23 cellular contexts compared by ENCODE assay signal in the genomic region with DNA sequence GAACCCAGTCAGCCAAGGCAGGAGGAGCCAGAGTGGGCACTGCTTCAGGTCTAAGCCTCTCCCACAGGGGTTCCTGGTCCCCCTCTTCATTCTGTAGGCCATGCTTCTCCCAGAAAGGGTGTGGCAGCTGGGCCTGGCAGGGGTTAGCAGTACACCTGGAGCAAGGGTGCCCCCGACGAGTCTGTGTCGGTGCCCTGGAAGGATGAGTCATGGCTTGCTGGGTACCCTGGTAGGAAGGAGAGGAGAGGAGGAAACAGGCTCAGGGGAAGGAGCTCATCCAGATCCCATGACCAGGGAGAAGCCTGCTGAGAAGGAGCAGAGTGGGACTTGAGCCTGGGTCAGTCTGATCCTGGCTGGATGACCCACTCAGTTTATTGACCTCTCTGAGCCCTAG. TPM values are rescaled to one million over a fixed set of nuclear protein-coding genes. Genes with fewer than 3 reads are reported as not detected.
A peak's percentile ranks its signal among the peaks of the same experiment; 100 is the strongest.
DNase-seq lines count a peak whose midpoint lies in the region; ATAC-seq and TF ChIP-seq lines count a peak whose summit lies in the region.
"Had no signal": no experiment of that assay in that cellular context is flagged by ENCODE, and none has a peak within 500 bp of the region (broad histone marks: within the 10 kb centered on the region; RNA-seq: fewer than 3 reads in every experiment).

No MANE protein-coding gene starts in this region.

- H3K36me3 Mint-ChIP-seq in GM23338 (ENCODE audit: low read depth) (peaks cover 50% of the 10 kb centered on the region), T-helper 17 cell (ENCODE audit: low read depth) (peaks cover 5% of the 10 kb centered on the region)

- POLR2A ChIA-PET in AG04450 (lab: Yijun Ruan, JAX) = interaction anchor here (0.7 kb wide), 1 partner anchor 205 kb away, joined by 3 read pairs; the partner anchor contains the start of gene SLC9A1
- POLR2A ChIA-PET in GM10248 (lab: Yijun Ruan, JAX) = interaction anchor here (0.6 kb wide), 1 partner anchor 526 kb away, joined by 4 read pairs; no protein-coding TSS in a partner anchor

- H3K27ac ChIP-seq in AG04450 (ENCODE audit: low read depth, low read length) (peak overlapping the region; percentile 2), GM23338 (ENCODE audit: low read depth) (no peak overlapping the region)
- H3K27ac ChIP-seq: epithelial cell of prostate, lower lobe of right lung, tibial artery had no signal

- no peak overlapping the region for H3K4me2 ChIP-seq in GM23338

- no peaks in the 10 kb centered on the region for H3K79me2 ChIP-seq in GM23338 (replicated peaks; ENCODE audit: insufficient read depth)

- CTCF ChIA-PET in AG04450 (lab: Charles Lee) (no interaction called here), GM10248 (lab: Yijun Ruan, JAX) (interaction anchor here (0.8 to 1.1 kb wide), 3 partner anchors 9 to 152 kb away, joined by 3 read pairs; no protein-coding TSS in a partner anchor)

- no peaks in the 10 kb centered on the region for H3K4me1 ChIP-seq in GM23338 (ENCODE audit: insufficient read depth)
- H3K4me1 ChIP-seq: lower lobe of right lung, tibial artery had no signal

- H3K9me2 ChIP-seq in GM23338 (ENCODE audit: insufficient read depth) = no peaks in the 10 kb centered on the region

- no peak for TF ChIP-seq CTCF in AG04450 (IDR thresholded peaks at IDR 0.05; ENCODE audit: low read depth, low read length)
- TF ChIP-seq CTCF in GM23338 (conservative IDR thresholded peaks at IDR 0.05; ENCODE audit: low read depth in 2 of 2) = no peak
- TF ChIP-seq CTCF in omental fat pad (IDR thresholded peaks at IDR 0.05) = no peak
- TF ChIP-seq CTCF in GM10248 (IDR thresholded peaks at IDR 0.05; ENCODE audit: control extremely low read depth, extremely low read depth, low read depth, missing control alignments) = no peak

- no peak overlapping the region for H3K4me3 Mint-ChIP-seq in GM23338
- H3K4me3 Mint-ChIP-seq in T-helper 17 cell = no peak overlapping the region
- H3K4me3 Mint-ChIP-seq: activated CD4-positive, alpha-beta T cell treated with anti-CD3 and anti-CD28 coated beads, Interleukin-2, amount 10 ng/mL, durations not matched to agents 24 days and 14 days; activated naive CD8-positive, alpha-beta T cell treated with anti-CD3 and anti-CD28 coated beads, Interleukin-2, amount 50 U/mL, for 24 hours; brain; CD4-positive, alpha-beta T cell; stimulated activated effector memory CD8-positive, alpha-beta T cell treated with anti-CD3 and anti-CD28 coated beads, Interleukin-12 subunit alpha, Interleukin-12 subunit beta, amount 100 ng/mL, for 72 hours had no signal

- H3K27me3 Mint-ChIP-seq in GM23338 (ENCODE audit: insufficient read depth, low read depth, poor library complexity) (peaks cover 10% of the 10 kb centered on the region), T-helper 17 cell (no peaks in the 10 kb centered on the region)
- H3K27me3 Mint-ChIP-seq: activated CD4-positive, alpha-beta T cell treated with anti-CD3 and anti-CD28 coated beads, Interleukin-2, amount 10 ng/mL, durations not matched to agents 24 days and 14 days; activated naive CD8-positive, alpha-beta T cell treated with anti-CD3 and anti-CD28 coated beads, Interleukin-2, amount 50 U/mL, for 24 hours; CD4-positive, alpha-beta T cell had no signal

- H3K9me3 ChIP-seq in AG04450 (ENCODE audit: control insufficient read depth, insufficient read depth, low read length) (peaks cover 5% of the 10 kb centered on the region; the same call in 1 of the 2 replicates), T-helper 17 cell (ENCODE audit: control insufficient read depth, low read length, poor library complexity, severe bottlenecking) (no peaks in the 10 kb centered on the region)
- H3K9me3 ChIP-seq: lower lobe of right lung, tibial artery had no signal

- peaks cover 5% of the 10 kb centered on the region; the same call in 1 of the 2 replicates for H4K20me1 ChIP-seq in GM23338 (replicated peaks; ENCODE audit: insufficient read depth)

- H3K27me3 ChIP-seq in AG04450 (ENCODE audit: control insufficient read depth, insufficient read depth, low read length) = no peaks in the 10 kb centered on the region
- H3K27me3 ChIP-seq in GM23338 (ENCODE audit: insufficient read depth) = no peaks in the 10 kb centered on the region

- H3F3A ChIP-seq in GM23338 (replicated peaks; ENCODE audit: low read depth) = peaks cover 17% of the 10 kb centered on the region

- peaks cover 10% of the 10 kb centered on the region; the same call in 1 of the 2 replicates for H3K36me3 ChIP-seq in GM23338 (ENCODE audit: insufficient read depth)

- H3K9me3 Mint-ChIP-seq in GM23338 = no peaks in the 10 kb centered on the region
- H3K9me3 Mint-ChIP-seq: activated CD4-positive, alpha-beta T cell treated with anti-CD3 and anti-CD28 coated beads, Interleukin-2, amount 10 ng/mL, durations not matched to agents 24 days and 14 days; activated naive CD8-positive, alpha-beta T cell treated with anti-CD3 and anti-CD28 coated beads, Interleukin-2, amount 50 U/mL, for 24 hours; brain; CD4-positive, alpha-beta T cell; stimulated activated effector memory CD8-positive, alpha-beta T cell treated with anti-CD3 and anti-CD28 coated beads, Interleukin-12 subunit alpha, Interleukin-12 subunit beta, amount 100 ng/mL, for 72 hours had no signal

- H3K4me1 Mint-ChIP-seq in GM23338 (no peaks in the 10 kb centered on the region), T-helper 17 cell (peaks cover 3% of the 10 kb centered on the region)
- H3K4me1 Mint-ChIP-seq: activated CD4-positive, alpha-beta T cell treated with anti-CD3 and anti-CD28 coated beads, Interleukin-2, amount 10 ng/mL, durations not matched to agents 24 days and 14 days; activated naive CD8-positive, alpha-beta T cell treated with anti-CD3 and anti-CD28 coated beads, Interleukin-2, amount 50 U/mL, for 24 hours; brain; stimulated activated effector memory CD8-positive, alpha-beta T cell treated with anti-CD3 and anti-CD28 coated beads, Interleukin-12 subunit alpha, Interleukin-12 subunit beta, amount 100 ng/mL, for 72 hours had no signal

- intact Hi-C loops in left ventricle myocardium superior (cut with micrococcal nuclease) = no loop called here

- ATAC-seq in GM23338 = no peak
- no peak for ATAC-seq in T-helper 17 cell
- ATAC-seq in left ventricle myocardium superior = peak; percentile 3
- ATAC-seq in omental fat pad (ENCODE audit: low FRiP score) = no peak
- ATAC-seq: stimulated activated effector memory CD8-positive, alpha-beta T cell treated with anti-CD3 and anti-CD28 coated beads, Interleukin-12 subunit alpha, Interleukin-12 subunit beta, amount 100 ng/mL, for 72 hours had no signal

- H3K27ac Mint-ChIP-seq in GM23338 = no peak overlapping the region
- peak overlapping the region; percentile 66 for H3K27ac Mint-ChIP-seq in T-helper 17 cell
- H3K27ac Mint-ChIP-seq: activated CD4-positive, alpha-beta T cell treated with anti-CD3 and anti-CD28 coated beads, Interleukin-2, amount 10 ng/mL, durations not matched to agents 24 days and 14 days; activated naive CD8-positive, alpha-beta T cell treated with anti-CD3 and anti-CD28 coated beads, Interleukin-2, amount 50 U/mL, for 24 hours; CD4-positive, alpha-beta T cell; stimulated activated effector memory CD8-positive, alpha-beta T cell treated with anti-CD3 and anti-CD28 coated beads, Interleukin-12 subunit alpha, Interleukin-12 subunit beta, amount 100 ng/mL, for 72 hours had no signal

- H2AFZ ChIP-seq in GM23338 = no peak overlapping the region

- H3K4me3 ChIP-seq in AG04450 (ENCODE audit: low read depth, low read length) (no peak overlapping the region), GM23338 (no peak overlapping the region)
- H3K4me3 ChIP-seq: lower lobe of right lung, tibial artery had no signal

- DNase-seq in AG04450 (ENCODE audit: low read depth, low spot score) (no peak), GM23338 (ENCODE audit: low spot score) (no peak), T-helper 17 cell (no peak), left ventricle myocardium superior (no peak), omental fat pad (ENCODE audit: low spot score) (no peak), GM10248 (ENCODE audit: extremely low spot score) (no peak), DMS 273 (lab: John Stamatoyannopoulos, UW; ENCODE audit: unreplicated experiment) (no peak), NOMO-1 treated with DMSO at 0.1 percent for 48 hours (lab: John Stamatoyannopoulos, UW; ENCODE audit: unreplicated experiment) (no peak)
- DNase-seq: activated CD4-positive, alpha-beta T cell treated with anti-CD3 and anti-CD28 coated beads, Interleukin-2, amount 10 ng/mL, durations not matched to agents 24 days and 14 days; activated naive CD8-positive, alpha-beta T cell treated with anti-CD3 and anti-CD28 coated beads, Interleukin-2, amount 50 U/mL, for 24 hours; CD4-positive, alpha-beta T cell; DMS79 treated with DMSO at 0.1 percent for 48 hours; hippocampal formation; lower lobe of right lung; NCI-H2107; NCI-H524; retina; T-helper 1 cell; tibial artery had no signal

RNA-seq across cellular contexts. Expression of gene KDF1, which starts 10.3 kb away (rescaled TPM):
- polyA plus RNA-seq in AG04450 (2011; rRNA removed) = 0.06 TPM in 1 of 2 replicates, not detected in the other
- polyA minus RNA-seq in AG04450 (2011; rRNA and poly(A)+ RNA removed) = not detected in 2 replicates
- 18.0 and 21.1 TPM in 2 replicates for total RNA-seq in GM23338 (2014; rRNA removed; shearing (Covaris generic))
- polyA plus RNA-seq in GM23338 (2016; fragmentation: Nextera tagmentation; extraction: Ambion mirVana) = 13.6 and 17.4 TPM in 2 replicates
- 1 to 10 TPM in 1 of 2 donors, under 1 TPM in 1; 0.62 to 1.3 TPM for total RNA-seq in T-helper 17 cell
- total RNA-seq in left ventricle myocardium superior = 0.37 TPM
- under 1 TPM in 2 of 4 donors, not detected in 2; 0.28 to 0.50 TPM for total RNA-seq in omental fat pad
- total RNA-seq: activated CD4-positive, alpha-beta T cell treated with anti-CD3 and anti-CD28 coated beads, Interleukin-2, amount 10 ng/mL, durations not matched to agents 24 days and 14 days; myocyte had no signal

RNA-seq across cellular contexts. Expression of gene NUDC, which starts 28.4 kb away (rescaled TPM):
- polyA plus RNA-seq in AG04450 (2011; rRNA removed) = 54.0 and 54.1 TPM in 2 replicates
- 30.7 and 40.5 TPM in 2 replicates for polyA minus RNA-seq in AG04450 (2011; rRNA and poly(A)+ RNA removed)
- total RNA-seq in GM23338 (2014; rRNA removed; shearing (Covaris generic)) = 84.3 and 96.2 TPM in 2 replicates
- 206 and 224 TPM in 2 replicates for polyA plus RNA-seq in GM23338 (2016; fragmentation: Nextera tagmentation; extraction: Ambion mirVana)
- 10 to 100 TPM; 41.8 to 43.0 TPM for total RNA-seq in T-helper 17 cell
- total RNA-seq in left ventricle myocardium superior = 73.3 TPM
- 10 to 100 TPM; 35.5 to 53.7 (median 44.5) TPM for total RNA-seq in omental fat pad

RNA-seq across cellular contexts. Expression of gene NR0B2, which starts 36.1 kb away (rescaled TPM):
- polyA plus RNA-seq in AG04450 (2011; rRNA removed) = not detected in 2 replicates
- not detected in 2 replicates for polyA minus RNA-seq in AG04450 (2011; rRNA and poly(A)+ RNA removed)
- total RNA-seq in GM23338 (2014; rRNA removed; shearing (Covaris generic)) = not detected in 2 replicates
- 0.18 TPM in 1 of 2 replicates, not detected in the other for polyA plus RNA-seq in GM23338 (2016; fragmentation: Nextera tagmentation; extraction: Ambion mirVana)
- total RNA-seq in T-helper 17 cell = not detected
- total RNA-seq in left ventricle myocardium superior = 5.3 TPM
- total RNA-seq in omental fat pad = not detected
- total RNA-seq: activated CD4-positive, alpha-beta T cell treated with anti-CD3 and anti-CD28 coated beads, Interleukin-2, amount 10 ng/mL, durations not matched to agents 24 days and 14 days; CD4-positive, alpha-beta T cell; myocyte had no signal

RNA-seq across cellular contexts. Expression of gene TRNP1, which starts 43.6 kb away (rescaled TPM):
- 47.1 and 50.7 TPM in 2 replicates for polyA plus RNA-seq in AG04450 (2011; rRNA removed)
- 20.6 and 20.9 TPM in 2 replicates for polyA minus RNA-seq in AG04450 (2011; rRNA and poly(A)+ RNA removed)
- 54.3 and 69.3 TPM in 2 replicates for total RNA-seq in GM23338 (2014; rRNA removed; shearing (Covaris generic))
- polyA plus RNA-seq in GM23338 (2016; fragmentation: Nextera tagmentation; extraction: Ambion mirVana) = 21.2 and 29.4 TPM in 2 replicates
- under 1 TPM in 1 of 2 donors, not detected in 1; 0.22 TPM for total RNA-seq in T-helper 17 cell
- total RNA-seq in left ventricle myocardium superior = 27.4 TPM
- 10 to 100 TPM in 3 of 4 donors, 1 to 10 TPM in 1; 7.1 to 24.6 (median 15.2) TPM for total RNA-seq in omental fat pad

RNA-seq across cellular contexts. Expression of gene GPATCH3, which starts 49.7 kb away (rescaled TPM):
- polyA plus RNA-seq in AG04450 (2011; rRNA removed) (6.2 and 6.5 TPM in 2 replicates), GM23338 (2016; fragmentation: Nextera tagmentation; extraction: Ambion mirVana) (9.8 and 13.0 TPM in 2 replicates)
- polyA minus RNA-seq in AG04450 (2011; rRNA and poly(A)+ RNA removed) = 8.4 and 8.7 TPM in 2 replicates
- total RNA-seq in GM23338 (2014; rRNA removed; shearing (Covaris generic)) = 10.5 and 15.6 TPM in 2 replicates
- total RNA-seq in T-helper 17 cell (10 to 100 TPM; 26.4 to 43.2 TPM), left ventricle myocardium superior (10.2 TPM), omental fat pad (10 to 100 TPM in 2 of 4 donors, 1 to 10 TPM in 2; 5.4 to 13.6 (median 10.6) TPM)
